12 cellular contexts compared by ENCODE assay signal in genomic region chr6:7697432-7697819, GRCh38. TPM values are rescaled to one million over a fixed set of nuclear protein-coding genes. Genes with fewer than 3 reads are reported as not detected.
A peak's percentile ranks its signal among the peaks of the same experiment; 100 is the strongest.
DNase-seq lines count a peak whose midpoint lies in the region; ATAC-seq and TF ChIP-seq lines count a peak whose summit lies in the region.
"Had no signal": no experiment of that assay in that cellular context is flagged by ENCODE, and none has a peak within 500 bp of the region (broad histone marks: within the 10 kb centered on the region; RNA-seq: fewer than 3 reads in every experiment).

No MANE protein-coding gene starts in this region.

- no peak overlapping the region for H3K4me3 Mint-ChIP-seq in GM23338
- H3K4me3 Mint-ChIP-seq: CD8-positive, alpha-beta T cell; dendritic cell treated with granulocyte-macrophage colony-stimulating factor and Interleukin-4, amounts not matched to agents 40 ng/mL and 50 ng/mL, for 4 days had no signal

- no peaks in the 10 kb centered on the region for H3K9me3 Mint-ChIP-seq in GM23338
- H3K9me3 Mint-ChIP-seq: CD8-positive, alpha-beta T cell; dendritic cell treated with granulocyte-macrophage colony-stimulating factor and Interleukin-4, amounts not matched to agents 40 ng/mL and 50 ng/mL, for 4 days had no signal

- 42 to 54% (median 50%) methylated on average over 4 of the region's 4 CpGs for WGBS in adrenal gland, 4 donors
- WGBS in liver, result 74% methylated on average over 4 of the region's 4 CpGs

- no peaks in the 10 kb centered on the region for H3K36me3 ChIP-seq in GM23338 (ENCODE audit: insufficient read depth)
- no peaks in the 10 kb centered on the region for H3K36me3 ChIP-seq in adrenal gland (replicated peaks in 1 of 2)
- no peaks in the 10 kb centered on the region for H3K36me3 ChIP-seq in liver (ENCODE audit: control insufficient read depth in 4 of 4, insufficient read depth in 3 of 4, low read depth in 1 of 4, low read length in 3 of 4)

- H3K27me3 ChIP-seq in GM23338 (ENCODE audit: insufficient read depth) (no peaks in the 10 kb centered on the region), adrenal gland (no peaks in the 10 kb centered on the region), liver (ENCODE audit: control insufficient read depth in 4 of 4, insufficient read depth in 4 of 4, low read length in 3 of 4) (no peaks in the 10 kb centered on the region)

- TF ChIP-seq CTCF in AG10803 (conservative IDR thresholded peaks at IDR 0.05; ENCODE audit: low read length) (no peak), GM23338 (conservative IDR thresholded peaks at IDR 0.05; ENCODE audit: low read depth in 2 of 2) (no peak), adrenal gland (IDR thresholded peaks at IDR 0.05) (no peak), liver (IDR thresholded peaks at IDR 0.05; ENCODE audit: low read depth, low read length, missing input control) (no peak)

- no peaks in the 10 kb centered on the region for H4K20me1 ChIP-seq in GM23338 (replicated peaks; ENCODE audit: insufficient read depth)

- H3K27ac Mint-ChIP-seq in GM23338, result no peak overlapping the region
- H3K27ac Mint-ChIP-seq: CD8-positive, alpha-beta T cell had no signal

- no peak overlapping the region for H3K9ac ChIP-seq in liver (ENCODE audit: low read depth in 1 of 2, low read length in 2 of 2)

- H3K4me3 ChIP-seq in AG10803 (ENCODE audit: low read length), result peak overlapping the region; percentile 41
- H3K4me3 ChIP-seq in GM23338, result no peak overlapping the region
- H3K4me3 ChIP-seq in adrenal gland, result peak overlapping the region in 1 of 4 donors; percentile 35
- H3K4me3 ChIP-seq in liver (ENCODE audit: low read depth in 1 of 3, low read length in 3 of 3), result no peak overlapping the region

- peaks cover 14% of the 10 kb centered on the region for H3K4me1 Mint-ChIP-seq in GM23338

- H2AFZ ChIP-seq in GM23338, result peak overlapping the region; percentile 80

- H3F3A ChIP-seq in GM23338 (replicated peaks; ENCODE audit: low read depth), result no peaks in the 10 kb centered on the region

- H3K9me2 ChIP-seq in GM23338 (ENCODE audit: insufficient read depth), result no peaks in the 10 kb centered on the region

- no peak for DNase-seq in AG10803 (ENCODE audit: low read depth)
- DNase-seq in GM23338 (ENCODE audit: low spot score), result no peak
- DNase-seq in adrenal gland, result peak in 1 of 7 donors; percentile 31
- no peak for DNase-seq in DMS53 (lab: John Stamatoyannopoulos, UW)
- no peak for DNase-seq in NCI-H774 (lab: John Stamatoyannopoulos, UW)
- no peak for DNase-seq in NCI-H1048 (lab: John Stamatoyannopoulos, UW)
- DNase-seq: CD8-positive, alpha-beta T cell; GDM1; T-helper 1 cell had no signal

- intact Hi-C loops in adrenal gland (cut with DNase I), result no loop called here

- H3K79me2 ChIP-seq in GM23338 (replicated peaks; ENCODE audit: insufficient read depth), result no peaks in the 10 kb centered on the region

- TF ChIP-seq POLR2A in adrenal gland (IDR thresholded peaks at IDR 0.05), result no peak

- no peaks in the 10 kb centered on the region for H3K36me3 Mint-ChIP-seq in GM23338 (ENCODE audit: low read depth)
- H3K36me3 Mint-ChIP-seq: CD8-positive, alpha-beta T cell had no signal

- H3K9me3 ChIP-seq in adrenal gland (replicated peaks in 1 of 3) (peaks cover 0 to 5% (median 0%) of the 10 kb centered on the region in 3 donors), liver (ENCODE audit: control insufficient read depth in 4 of 4, low read length in 3 of 4) (no peaks in the 10 kb centered on the region)

- H3K4me2 ChIP-seq in GM23338, result no peak overlapping the region

- H3K4me1 ChIP-seq in GM23338 (ENCODE audit: insufficient read depth), result peaks cover 19% of the 10 kb centered on the region
- H3K4me1 ChIP-seq in adrenal gland (replicated peaks in 1 of 2), result peaks cover 9 to 14% of the 10 kb centered on the region in 2 donors
- peaks cover 0 to 5% (median 2%) of the 10 kb centered on the region in 4 donors for H3K4me1 ChIP-seq in liver (ENCODE audit: control insufficient read depth in 4 of 4, insufficient read depth in 4 of 4, low read length in 3 of 4)

- no peak overlapping the region for H3K27ac ChIP-seq in GM23338 (ENCODE audit: low read depth)
- peak overlapping the region in 4 of 5 donors; percentile 44 to 86 (median 66) for H3K27ac ChIP-seq in adrenal gland
- peak overlapping the region; percentile 70 to 71 for H3K27ac ChIP-seq in liver (ENCODE audit: low read depth in 1 of 2, low read length in 2 of 2)

- peaks cover 2% of the 10 kb centered on the region for H3K27me3 Mint-ChIP-seq in GM23338 (ENCODE audit: insufficient read depth, low read depth, poor library complexity)

- ATAC-seq in GM23338, result no peak
- ATAC-seq in GM21381 (IDR thresholded peaks at IDR 0.05; ENCODE audit: unreplicated experiment), result no peak
- ATAC-seq: CD8-positive, alpha-beta T cell had no signal

- no peak for TF ChIP-seq RAD21 in liver (IDR thresholded peaks at IDR 0.05)

TF ChIP-seq in liver, 16 proteins besides CTCF, POLR2A, EP300 and RAD21:
- TF ChIP-seq HNF4A (conservative IDR thresholded peaks at IDR 0.05) (no peak), FOXA1 (IDR thresholded peaks at IDR 0.05) (no peak), GABPA (IDR thresholded peaks at IDR 0.05 in 1 of 2, conservative IDR thresholded peaks at IDR 0.05 in 1 of 2) (no peak), FOXA2 (IDR thresholded peaks at IDR 0.05) (no peak), MAX (IDR thresholded peaks at IDR 0.05) (no peak), REST (IDR thresholded peaks at IDR 0.05) (no peak), SP1 (IDR thresholded peaks at IDR 0.05) (no peak), TAF1 (conservative IDR thresholded peaks at IDR 0.05) (no peak), ATF3 (IDR thresholded peaks at IDR 0.05) (no peak), RXRA (IDR thresholded peaks at IDR 0.05) (no peak)

RNA-seq across cellular contexts. Expression of gene BMP6, which starts 28.5 kb away (rescaled TPM):
- total RNA-seq in GM23338 (2014; rRNA removed; shearing (Covaris generic)), result 2.8 and 3.1 TPM in 2 replicates
- polyA plus RNA-seq in GM23338 (2016; fragmentation: Nextera tagmentation; extraction: Ambion mirVana) (0.56 and 0.84 TPM in 2 replicates), adrenal gland (1 to 10 TPM; 1.4 to 3.4 (median 2.6) TPM), liver (1 to 10 TPM in 1 of 2 donors, under 1 TPM in 1; 0.57 to 3.8 TPM)
- total RNA-seq in adrenal gland (1 to 10 TPM; 1.7 to 6.3 (median 4.5) TPM), liver (1 to 10 TPM in 1 of 2 donors, under 1 TPM in 1; 0.93 to 5.9 TPM)
- total RNA-seq: CD8-positive, alpha-beta T cell had no signal
